In the genomic region with DNA sequence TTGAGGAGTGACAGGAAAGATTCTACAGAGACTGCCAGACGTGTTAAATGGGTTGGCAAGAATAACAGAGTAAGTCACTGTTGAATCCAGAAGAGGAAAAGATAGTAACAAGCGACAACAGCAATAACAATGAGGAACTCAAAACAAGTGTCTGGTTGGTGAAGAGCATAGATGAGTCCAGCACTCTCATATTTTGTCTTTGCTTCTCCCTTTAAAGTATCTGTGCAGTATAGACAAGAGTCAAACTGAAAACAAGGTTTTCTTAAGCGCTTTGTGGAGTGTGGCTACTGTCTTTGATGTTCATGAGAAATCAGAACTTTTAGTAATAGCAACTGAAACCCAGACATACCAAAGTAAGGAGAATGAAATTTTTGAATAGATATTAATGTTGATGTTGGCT, we compare ENCODE assay signal across 22 cellular contexts.
DNase-seq lines count a peak whose midpoint lies in the region; ATAC-seq and TF ChIP-seq lines count a peak whose summit lies in the region.
"Had no signal": no experiment of that assay in that cellular context is flagged by ENCODE, and none has a peak within 500 bp of the region (broad histone marks: within the 10 kb centered on the region; RNA-seq: fewer than 3 reads in every experiment).

No MANE protein-coding gene starts in this region.

- peak; percentile 6 for DNase-seq in GM10248 (ENCODE audit: extremely low spot score)
- DNase-seq in anterior cingulate cortex (lab: John Stamatoyannopoulos, UW) = no peak
- no peak for DNase-seq in Right ventricle myocardium inferior (ENCODE audit: missing footprints)
- no peak for DNase-seq in NCI-H2081 treated with DMSO at 0.1 percent for 48 hours (lab: John Stamatoyannopoulos, UW)
- DNase-seq in esophagus squamous epithelium (lab: John Stamatoyannopoulos, UW) = no peak
- DNase-seq: activated CD8-positive, alpha-beta memory T cell treated with anti-CD3 and anti-CD28 coated beads, Interleukin-2, amount 10 ng/mL, durations not matched to agents 7 days and 5 days; activated gamma-delta T cell; amygdala; DMS53; effector memory CD4-positive, alpha-beta T cell; heart right ventricle; NCI-H1436; NCI-H345; right lobe of liver; Right ventricle myocardium superior; stimulated activated CD4-positive, alpha-beta T cell treated with anti-CD3 and anti-CD28 coated beads, Interleukin-2, amount 100 ng/mL, for 24 hours; T-helper 17 cell had no signal

- no peaks in the 10 kb centered on the region for H3K4me1 ChIP-seq in esophagus squamous epithelium
- H3K4me1 ChIP-seq: HAP-1, right lobe of liver had no signal

- no peak overlapping the region for H3K4me3 ChIP-seq in esophagus squamous epithelium
- H3K4me3 ChIP-seq: HAP-1, heart right ventricle, right lobe of liver had no signal

- TF ChIP-seq CTCF in GM10248 (IDR thresholded peaks at IDR 0.05; ENCODE audit: control extremely low read depth, extremely low read depth, low read depth, missing control alignments) (no peak), esophagus squamous epithelium (IDR thresholded peaks at IDR 0.05) (no peak)

- CTCF ChIA-PET in GM10248 (lab: Yijun Ruan, JAX) = no interaction called here

- no peak for TF ChIP-seq POLR2A in esophagus squamous epithelium (IDR thresholded peaks at IDR 0.05)

- WGBS in esophagus squamous epithelium, 2 donors = 79 to 84% methylated on average over 3 of the region's 3 CpGs

- H3K27ac ChIP-seq in esophagus squamous epithelium = no peak overlapping the region
- H3K27ac ChIP-seq: heart right ventricle, right lobe of liver had no signal

- ATAC-seq in GM18870 (IDR thresholded peaks at IDR 0.05; ENCODE audit: unreplicated experiment) (peak; percentile 52), HG02798 (IDR thresholded peaks at IDR 0.05; ENCODE audit: poor library complexity, unreplicated experiment) (peak; percentile 39), HG03520 (IDR thresholded peaks at IDR 0.05; ENCODE audit: unreplicated experiment) (peak; percentile 45), Right ventricle myocardium inferior (no peak)
- ATAC-seq: activated CD8-positive, alpha-beta memory T cell treated with anti-CD3 and anti-CD28 coated beads, Interleukin-2, amount 10 ng/mL, durations not matched to agents 7 days and 5 days; heart right ventricle; right lobe of liver; T-helper 17 cell; WTC11 had no signal

- POLR2A ChIA-PET in GM10248 (lab: Yijun Ruan, JAX) = no interaction called here

- intact Hi-C loops in Right ventricle myocardium inferior (cut with DNase I) (no loop called here), esophagus squamous epithelium (cut with DNase I) (no loop called here)

- no peaks in the 10 kb centered on the region for H3K36me3 ChIP-seq in esophagus squamous epithelium
- H3K36me3 ChIP-seq: HAP-1, heart right ventricle, right lobe of liver had no signal

- peaks cover 0 to under 1% (median 0%) of the 10 kb centered on the region in 3 donors for H3K9me3 ChIP-seq in esophagus squamous epithelium
- H3K9me3 ChIP-seq: HAP-1, right lobe of liver had no signal

- H3K27me3 ChIP-seq in esophagus squamous epithelium = no peaks in the 10 kb centered on the region
- H3K27me3 ChIP-seq: heart right ventricle, right lobe of liver had no signal
